In genomic region chr4:30555778-30556177, GRCh38 we compare ENCODE assay signal across 6 cellular contexts.
"Had no signal": no experiment of that assay in that cellular context is flagged by ENCODE, and none has a peak within 500 bp of the region (broad histone marks: within the 10 kb centered on the region; RNA-seq: fewer than 3 reads in every experiment).

No MANE protein-coding gene starts in this region.

- H3K4me3 ChIP-seq: K562 had no signal

- DNase-seq: IMR-90, KBM-7 had no signal

- ATAC-seq: HepG2, K562 had no signal

- FAIRE-seq: HepG2, HTR-8/SVneo, K562 had no signal

- H3K27ac ChIP-seq: HL-60 had no signal
